In genomic region chr5:26727916-26728315, GRCh38 we compare ENCODE assay signal across 22 cellular contexts.
"Had no signal": no experiment of that assay in that cellular context is flagged by ENCODE, and none has a peak within 500 bp of the region (broad histone marks: within the 10 kb centered on the region; RNA-seq: fewer than 3 reads in every experiment).

No MANE protein-coding gene starts in this region.

- H3K27ac ChIP-seq: HL-60, RWPE1 had no signal

- DNase-seq: IMR-90, Kasumi-1, KG1, MM.1S, NCI-H1092 treated with DMSO at 0.1 percent for 48 hours, NCI-H1417, NCI-H1436 treated with DMSO at 0.1 percent for 48 hours, NCI-H1694, NCI-H187 treated with DMSO at 0.1 percent for 48 hours, NCI-H2029 treated with DMSO at 0.1 percent for 48 hours, NCI-H2171 treated with DMSO at 0.1 percent for 48 hours, NCI-H345, NCI-H446 treated with DMSO at 0.1 percent for 48 hours, NCI-H510A treated with DMSO at 0.1 percent for 48 hours, NCI-H526, NCI-H82, PC-3, SHP77, SK-N-SH, T-helper 1 cell had no signal

- H3K4me2 ChIP-seq: SK-N-SH had no signal

- H3K9me3 ChIP-seq: SK-N-SH had no signal

- H3K9ac ChIP-seq: SK-N-SH had no signal
